Comparison of ENCODE assay signal across 1 cellular context in genomic region chr12:110741371-110741770, GRCh38.
TF ChIP-seq lines count a peak whose summit lies in the region.

No MANE protein-coding gene starts in this region.

TF ChIP-seq in A549, 52 proteins besides CTCF, POLR2A, EP300 and RAD21 (continued from another document):
- TF ChIP-seq PBX3 (IDR thresholded peaks at IDR 0.05): no peak
- no peak for TF ChIP-seq CHD2 (IDR thresholded peaks at IDR 0.05; ENCODE audit: low read length, partially characterized antibody)
- no peak for TF ChIP-seq ATOH8 (CRISPR knock-in tag; IDR thresholded peaks at IDR 0.05; ENCODE audit: low read depth)
- TF ChIP-seq NPAS2 (CRISPR knock-in tag; IDR thresholded peaks at IDR 0.05; ENCODE audit: borderline replicate concordance): no peak
- no peak for TF ChIP-seq ESRRA (IDR thresholded peaks at IDR 0.05; ENCODE audit: borderline replicate concordance, low read length)
- TF ChIP-seq CHD4 (IDR thresholded peaks at IDR 0.05; ENCODE audit: borderline replicate concordance): no peak
- TF ChIP-seq RFX5 (IDR thresholded peaks at IDR 0.05): no peak
- no peak for TF ChIP-seq CBX2 (IDR thresholded peaks at IDR 0.05; ENCODE audit: borderline replicate concordance, low read depth)
- TF ChIP-seq CEBPB (IDR thresholded peaks at IDR 0.05): no peak
- TF ChIP-seq NFE2L2 (conservative IDR thresholded peaks at IDR 0.05; ENCODE audit: low read length): no peak
- no peak for TF ChIP-seq RARB (CRISPR knock-in tag; IDR thresholded peaks at IDR 0.05)
